In the genomic region with DNA sequence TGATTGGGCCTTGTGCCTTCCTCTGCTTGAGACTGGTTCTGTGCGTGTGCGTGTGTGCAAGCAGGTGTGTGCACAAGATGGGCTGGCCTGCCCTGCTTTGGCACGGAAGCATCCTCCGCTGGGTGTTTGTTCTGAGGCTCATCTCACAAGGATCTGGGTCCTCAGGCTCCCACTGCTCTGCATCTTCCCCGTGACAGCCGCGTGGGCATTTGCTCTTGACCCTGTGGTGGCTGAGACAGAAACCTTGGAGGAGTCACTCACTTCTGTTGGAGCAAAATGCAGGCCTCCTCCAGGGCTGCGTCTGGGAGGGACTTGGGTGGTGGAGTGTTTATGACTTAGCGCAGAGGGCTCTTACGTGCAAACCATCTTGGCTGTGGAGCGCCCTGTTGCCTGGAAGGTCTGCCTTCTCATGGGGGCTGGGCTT, we compare ENCODE assay signal across 8 cellular contexts.
DNase-seq lines count a peak whose midpoint lies in the region; ATAC-seq and TF ChIP-seq lines count a peak whose summit lies in the region.

No MANE protein-coding gene starts in this region.

- no peaks in the 10 kb centered on the region; the same call in 1 of the 2 replicates for H3K27me3 ChIP-seq in BLaER1
- no peaks in the 10 kb centered on the region for H3K27me3 ChIP-seq in adipocyte (replicated peaks; ENCODE audit: control insufficient read depth, insufficient read depth, low read length)
- no peaks in the 10 kb centered on the region for H3K27me3 ChIP-seq in brain microvascular endothelial cell (replicated peaks)

- no peak for TF ChIP-seq CTCF in natural killer cell (IDR thresholded peaks at IDR 0.05)
- TF ChIP-seq CTCF in brain microvascular endothelial cell (IDR thresholded peaks at IDR 0.05; ENCODE audit: low read depth, low read length, missing control alignments), result no peak
- no peak for TF ChIP-seq CTCF in GM10248 (IDR thresholded peaks at IDR 0.05; ENCODE audit: control extremely low read depth, extremely low read depth, low read depth, missing control alignments)

- no peak overlapping the region for H3K4me3 Mint-ChIP-seq in natural killer cell

- peak overlapping the region; percentile 59; the same call in 1 of the 2 replicates for H3K4me2 ChIP-seq in BLaER1

- CTCF ChIA-PET in GM10248 (lab: Yijun Ruan, JAX), result no interaction called here

- H3K36me3 ChIP-seq in BLaER1 (peaks cover 27% of the 10 kb centered on the region), adipocyte (ENCODE audit: control insufficient read depth, insufficient read depth, low read length, severe bottlenecking) (no peaks in the 10 kb centered on the region), brain microvascular endothelial cell (replicated peaks) (no peaks in the 10 kb centered on the region)

- H3K4me1 ChIP-seq in BLaER1, result peaks cover 44% of the 10 kb centered on the region
- peaks cover 16% of the 10 kb centered on the region for H3K4me1 ChIP-seq in adipocyte (ENCODE audit: control insufficient read depth, insufficient read depth, low read length)

- intact Hi-C loops in natural killer cell (cut with micrococcal nuclease), result no loop called here

- no peaks in the 10 kb centered on the region for H3K27me3 Mint-ChIP-seq in natural killer cell (ENCODE audit: low read depth in 2 of 2)

- no peak overlapping the region for H3K4me3 ChIP-seq in BLaER1
- no peak overlapping the region for H3K4me3 ChIP-seq in adipocyte (ENCODE audit: low read length)
- no peak overlapping the region for H3K4me3 ChIP-seq in brain microvascular endothelial cell (ENCODE audit: low read depth, low read length)

- H3K9me3 ChIP-seq in BLaER1 (peaks cover 13% of the 10 kb centered on the region), adipocyte (ENCODE audit: control insufficient read depth, low read length) (no peaks in the 10 kb centered on the region)

- in situ Hi-C loops in brain microvascular endothelial cell (cut with HindIII; ENCODE audit: low pct_ligation_motif_present, low sequenced_read_pairs), result no loop called here

- POLR2A ChIA-PET in GM10248 (lab: Yijun Ruan, JAX), result no interaction called here

- H3K9me3 Mint-ChIP-seq in natural killer cell, result no peaks in the 10 kb centered on the region

- H3K4me1 Mint-ChIP-seq in natural killer cell, result peaks cover 49 to 56% of the 10 kb centered on the region in 2 donors

- no peaks in the 10 kb centered on the region for H3K36me3 Mint-ChIP-seq in natural killer cell

- DNase-seq in NCI-H510A treated with DMSO at 0.1 percent for 48 hours (lab: John Stamatoyannopoulos, UW) (peak; percentile 58), adipocyte (ENCODE audit: low read depth) (no peak), natural killer cell (no peak), brain microvascular endothelial cell (no peak), foreskin melanocyte (no peak), GM10248 (ENCODE audit: extremely low spot score) (no peak)

- peak overlapping the region; percentile 47 to 68 for H3K27ac Mint-ChIP-seq in natural killer cell

- H4K20me1 ChIP-seq in BLaER1, result peaks cover 91% of the 10 kb centered on the region

- ATAC-seq in natural killer cell (no peak), GM18517 (IDR thresholded peaks at IDR 0.05; ENCODE audit: unreplicated experiment) (no peak)

- H3K9ac ChIP-seq in BLaER1, result no peak overlapping the region
- peak overlapping the region; percentile 17 for H3K9ac ChIP-seq in adipocyte (ENCODE audit: low read length)

- H3K27ac ChIP-seq in BLaER1, result no peak overlapping the region
- H3K27ac ChIP-seq in brain microvascular endothelial cell, result no peak overlapping the region
